In the genomic region with DNA sequence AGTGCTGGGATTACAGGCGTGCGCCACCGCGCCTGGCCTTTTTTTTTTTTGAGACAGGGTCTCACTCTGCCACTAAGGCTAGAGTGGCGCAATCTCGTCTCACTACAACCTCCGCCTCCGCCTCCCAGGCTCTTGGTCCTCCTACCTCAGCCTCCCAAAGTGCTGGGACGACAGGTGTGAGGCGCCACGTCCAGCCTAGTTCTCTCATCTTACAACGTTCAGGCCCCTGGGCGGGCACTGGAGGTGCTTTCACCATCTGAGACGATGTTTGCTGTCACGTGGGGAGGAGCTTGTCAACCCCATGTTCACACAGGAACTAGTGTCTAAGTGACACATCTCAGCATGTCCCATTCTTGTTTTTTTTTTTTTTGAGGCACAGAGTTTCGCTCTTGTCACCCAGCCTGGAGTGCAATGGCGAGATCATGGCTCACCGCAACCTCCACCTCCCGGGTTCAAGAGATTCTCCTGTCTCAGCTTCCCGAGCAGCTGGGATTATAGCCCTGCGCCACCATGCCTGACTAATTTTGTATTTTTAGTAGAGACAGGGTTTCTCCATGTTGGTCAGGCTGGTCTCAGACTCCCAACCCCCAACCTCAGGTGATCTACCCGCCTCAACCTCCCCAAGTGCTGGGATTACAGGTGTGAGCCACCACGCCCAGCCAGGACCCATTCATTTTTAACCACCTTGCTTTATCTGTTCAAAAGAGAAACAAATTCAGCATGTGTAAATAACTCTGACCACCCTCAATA, we compare ENCODE assay signal across 1 cellular context.
TF ChIP-seq lines count a peak whose summit lies in the region.

No MANE protein-coding gene starts in this region.

TF ChIP-seq in HCT116, 20 proteins besides CTCF, POLR2A, EP300 and RAD21:
- TF ChIP-seq FOSL1 (IDR thresholded peaks at IDR 0.05; ENCODE audit: low read depth) = no peak
- TF ChIP-seq ZFX (IDR thresholded peaks at IDR 0.05) = no peak
- no peak for TF ChIP-seq SP1 (IDR thresholded peaks at IDR 0.05; ENCODE audit: low read depth)
- no peak for TF ChIP-seq JUND (IDR thresholded peaks at IDR 0.05)
- no peak for TF ChIP-seq CEBPB (IDR thresholded peaks at IDR 0.05; ENCODE audit: low read depth)
- TF ChIP-seq EZH2 (IDR thresholded peaks at IDR 0.05) = no peak
- TF ChIP-seq POLR2AphosphoS5 (IDR thresholded peaks at IDR 0.05; ENCODE audit: low read depth, low read length) = no peak
- TF ChIP-seq ZNF274 (IDR thresholded peaks at IDR 0.05; ENCODE audit: low read depth, low read length) = no peak
- TF ChIP-seq SIN3A (IDR thresholded peaks at IDR 0.05; ENCODE audit: low read depth) = no peak
- TF ChIP-seq, protein P1, sequence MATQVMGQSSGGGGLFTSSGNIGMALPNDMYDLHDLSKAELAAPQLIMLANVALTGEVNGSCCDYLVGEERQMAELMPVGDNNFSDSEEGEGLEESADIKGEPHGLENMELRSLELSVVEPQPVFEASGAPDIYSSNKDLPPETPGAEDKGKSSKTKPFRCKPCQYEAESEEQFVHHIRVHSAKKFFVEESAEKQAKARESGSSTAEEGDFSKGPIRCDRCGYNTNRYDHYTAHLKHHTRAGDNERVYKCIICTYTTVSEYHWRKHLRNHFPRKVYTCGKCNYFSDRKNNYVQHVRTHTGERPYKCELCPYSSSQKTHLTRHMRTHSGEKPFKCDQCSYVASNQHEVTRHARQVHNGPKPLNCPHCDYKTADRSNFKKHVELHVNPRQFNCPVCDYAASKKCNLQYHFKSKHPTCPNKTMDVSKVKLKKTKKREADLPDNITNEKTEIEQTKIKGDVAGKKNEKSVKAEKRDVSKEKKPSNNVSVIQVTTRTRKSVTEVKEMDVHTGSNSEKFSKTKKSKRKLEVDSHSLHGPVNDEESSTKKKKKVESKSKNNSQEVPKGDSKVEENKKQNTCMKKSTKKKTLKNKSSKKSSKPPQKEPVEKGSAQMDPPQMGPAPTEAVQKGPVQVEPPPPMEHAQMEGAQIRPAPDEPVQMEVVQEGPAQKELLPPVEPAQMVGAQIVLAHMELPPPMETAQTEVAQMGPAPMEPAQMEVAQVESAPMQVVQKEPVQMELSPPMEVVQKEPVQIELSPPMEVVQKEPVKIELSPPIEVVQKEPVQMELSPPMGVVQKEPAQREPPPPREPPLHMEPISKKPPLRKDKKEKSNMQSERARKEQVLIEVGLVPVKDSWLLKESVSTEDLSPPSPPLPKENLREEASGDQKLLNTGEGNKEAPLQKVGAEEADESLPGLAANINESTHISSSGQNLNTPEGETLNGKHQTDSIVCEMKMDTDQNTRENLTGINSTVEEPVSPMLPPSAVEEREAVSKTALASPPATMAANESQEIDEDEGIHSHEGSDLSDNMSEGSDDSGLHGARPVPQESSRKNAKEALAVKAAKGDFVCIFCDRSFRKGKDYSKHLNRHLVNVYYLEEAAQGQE (IDR thresholded peaks at IDR 0.05; ENCODE audit: low read depth) = no peak
- TF ChIP-seq, protein P2, sequence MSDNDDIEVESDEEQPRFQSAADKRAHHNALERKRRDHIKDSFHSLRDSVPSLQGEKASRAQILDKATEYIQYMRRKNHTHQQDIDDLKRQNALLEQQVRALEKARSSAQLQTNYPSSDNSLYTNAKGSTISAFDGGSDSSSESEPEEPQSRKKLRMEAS (IDR thresholded peaks at IDR 0.05) = no peak
- TF ChIP-seq ZBTB33 (IDR thresholded peaks at IDR 0.05; ENCODE audit: extremely low read depth, insufficient replicate concordance, low read length) = no peak
- no peak for TF ChIP-seq SRF (IDR thresholded peaks at IDR 0.05; ENCODE audit: low read depth)
- no peak for TF ChIP-seq EZH2phosphoT487 (IDR thresholded peaks at IDR 0.05; ENCODE audit: borderline replicate concordance)
